Comparison of ENCODE assay signal across 28 cellular contexts in genomic region chr9:32986971-32987370, GRCh38. TPM values are rescaled to one million over a fixed set of nuclear protein-coding genes. Genes with fewer than 3 reads are reported as not detected.
DNase-seq lines count a peak whose midpoint lies in the region; ATAC-seq, FAIRE-seq and TF ChIP-seq lines count a peak whose summit lies in the region.
"Had no signal": no experiment of that assay in that cellular context is flagged by ENCODE, and none has a peak within 500 bp of the region (broad histone marks: within the 10 kb centered on the region; RNA-seq: fewer than 3 reads in every experiment).

No MANE protein-coding gene starts in this region.

- no peaks in the 10 kb centered on the region for H3K27me3 ChIP-seq in foreskin keratinocyte
- H3K27me3 ChIP-seq: heart left ventricle, thyroid gland had no signal

- in situ Hi-C loops in astrocyte of the spinal cord (cut with HindIII; ENCODE audit: low sequenced_read_pairs): no loop called here

- H3K36me3 ChIP-seq in kidney (ENCODE audit: control insufficient read depth in 1 of 2, insufficient read depth in 2 of 2, low read length in 2 of 2): peaks cover 40 to 46% of the 10 kb centered on the region in 2 donors

- TF ChIP-seq CTCF in A549 (IDR thresholded peaks at IDR 0.05): no peak
- no peak for TF ChIP-seq CTCF in astrocyte of the spinal cord (IDR thresholded peaks at IDR 0.05; ENCODE audit: low read depth, low read length)
- no peak for TF ChIP-seq CTCF in foreskin keratinocyte (conservative IDR thresholded peaks at IDR 0.05)
- no peak for TF ChIP-seq CTCF in kidney (IDR thresholded peaks at IDR 0.05; ENCODE audit: borderline replicate concordance, extremely low read depth, insufficient read depth)

- POLR2A ChIA-PET in A549 (lab: Yijun Ruan, JAX): no interaction called here

- H3K9ac ChIP-seq in kidney (ENCODE audit: low read length in 2 of 2): no peak overlapping the region

- 90% methylated on average over 4 of the region's 4 CpGs for WGBS in A549 (ENCODE audit: missing lambda C conversion rate)

- H3K4me3 ChIP-seq in A549 (no peak overlapping the region), astrocyte of the spinal cord (ENCODE audit: low read depth, low read length) (no peak overlapping the region), kidney (ENCODE audit: low read length in 2 of 2) (no peak overlapping the region)
- H3K4me3 ChIP-seq: coronary artery, heart left ventricle, thyroid gland had no signal

- intact Hi-C loops in Right ventricle myocardium inferior (cut with DNase I): no loop called here
- intact Hi-C loops in kidney (cut with DNase I): no loop called here

- DNase-seq in A549 (ENCODE audit: low read depth in 1 of 2, low spot score in 1 of 2): no peak
- DNase-seq in HT1080 (ENCODE audit: low read depth): peak; percentile 28
- peak; percentile 10 for DNase-seq in astrocyte of the spinal cord (ENCODE audit: low read depth, low spot score)
- DNase-seq in foreskin keratinocyte: no peak
- no peak for DNase-seq in Right ventricle myocardium inferior (ENCODE audit: missing footprints)
- DNase-seq in NCI-H1417 (lab: John Stamatoyannopoulos, UW): no peak
- DNase-seq in kidney: no peak
- DNase-seq: activated CD4-positive, alpha-beta T cell treated with anti-CD3 and anti-CD28 coated beads, Interleukin-2, amount 50 U/mL, for 48 hours; activated CD8-positive, alpha-beta memory T cell treated with anti-CD3 and anti-CD28 coated beads, Interleukin-2, amount 50 U/mL, for 4 hours; C1 segment of cervical spinal cord; Caco-2; DND-41; heart left ventricle; left colon; naive thymus-derived CD8-positive, alpha-beta T cell; NCI-H1105; NCI-H2029; NCI-H2227 treated with DMSO at 0.1 percent for 48 hours; NCI-H748 treated with DMSO at 0.1 percent for 48 hours; occipital lobe; Right ventricle myocardium superior; stimulated activated naive CD4-positive, alpha-beta T cell treated with Interleukin-2 at 50 U/mL for 16 hours; T-helper 9 cell; thyroid gland had no signal

- CTCF ChIA-PET in A549 (lab: Yijun Ruan, JAX): interaction anchor here (0.8 to 3.4 kb wide), 3 partner anchors 19 to 435 kb away, joined by 4 to 12 read pairs (median 8); no protein-coding TSS in a partner anchor

- no peaks in the 10 kb centered on the region for H3K9me3 ChIP-seq in A549
- H3K9me3 ChIP-seq in kidney (ENCODE audit: control insufficient read depth in 1 of 2, low read length in 2 of 2): no peaks in the 10 kb centered on the region
- H3K9me3 ChIP-seq: Caco-2, heart left ventricle, thyroid gland had no signal

- TF ChIP-seq EP300 in A549 (IDR thresholded peaks at IDR 0.05): no peak

- ATAC-seq in A549: no peak
- ATAC-seq in foreskin keratinocyte: peak; percentile 59
- ATAC-seq in Right ventricle myocardium inferior: no peak
- ATAC-seq in HG03354 (IDR thresholded peaks at IDR 0.05; ENCODE audit: poor library complexity, severe bottlenecking, unreplicated experiment): no peak
- ATAC-seq: heart left ventricle; HepG2; left colon; naive thymus-derived CD8-positive, alpha-beta T cell had no signal

- H3K4me1 ChIP-seq in A549: no peaks in the 10 kb centered on the region
- no peaks in the 10 kb centered on the region for H3K4me1 ChIP-seq in foreskin keratinocyte
- H3K4me1 ChIP-seq in kidney (ENCODE audit: control insufficient read depth in 1 of 2, insufficient read depth in 1 of 2, low read depth in 1 of 2, low read length in 2 of 2): no peaks in the 10 kb centered on the region
- H3K4me1 ChIP-seq: Caco-2 had no signal

- no peak for TF ChIP-seq POLR2A in A549 (IDR thresholded peaks at IDR 0.05; ENCODE audit: low read length)

- no peak overlapping the region for H3K27ac ChIP-seq in A549
- H3K27ac ChIP-seq in foreskin keratinocyte: no peak overlapping the region
- no peak overlapping the region for H3K27ac ChIP-seq in kidney (ENCODE audit: low read depth in 2 of 2, low read length in 2 of 2)
- H3K27ac ChIP-seq: coronary artery, heart left ventricle, HL-60, thyroid gland had no signal

- FAIRE-seq in A549 (lab: Jason Lieb, UNC) (no peak), kidney (lab: Jason Lieb, UNC) (no peak)
- FAIRE-seq: HepG2 had no signal

- no peak for TF ChIP-seq RAD21 in A549 (conservative IDR thresholded peaks at IDR 0.05 in 1 of 2, IDR thresholded peaks at IDR 0.05 in 1 of 2)

- no peak overlapping the region for H3K4me2 ChIP-seq in A549

TF ChIP-seq in A549, 52 proteins besides CTCF, POLR2A, EP300 and RAD21:
- TF ChIP-seq FOSL2 (IDR thresholded peaks at IDR 0.05) (no peak), FOSL2 (CRISPR knock-in tag; IDR thresholded peaks at IDR 0.05) (peak; percentile 32; the same call in 1 of the 2 replicates), HOXB5 (CRISPR knock-in tag; IDR thresholded peaks at IDR 0.05) (no peak)
TF ChIP-seq in A549: peak in this region for 1.

RNA-seq across cellular contexts. Expression of gene APTX, which starts 14.5 kb away (rescaled TPM):
- polyA plus RNA-seq in A549 (2011; rRNA removed) (51.1 and 69.6 TPM in 2 replicates), A549 (2017; fragmentation: RNase III; extraction: RNeasy Plus Mini Kit Qiagen cat#74134 plus additional on column Dnase treatment) (47.0 to 54.1 TPM (median 47.7 TPM) in 3 replicates), foreskin keratinocyte (51.3 and 62.5 TPM in 2 replicates), kidney (ENCODE audit: insufficient read depth, low read depth, low replicate concordance) (34.9 TPM)
- polyA plus RNA-seq in A549 (2012; cell fraction: cytosol; rRNA removed): 20.9 and 21.6 TPM in 2 replicates
- 10.7 and 22.0 TPM in 2 replicates for polyA plus RNA-seq in A549 (2012; cell fraction: nucleus; rRNA removed)
- polyA minus RNA-seq in A549 (2011; rRNA and poly(A)+ RNA removed): 25.0 and 28.5 TPM in 2 replicates
- total RNA-seq in HT1080 (2014; rRNA removed; shearing (Covaris generic)): 46.1 and 48.8 TPM in 2 replicates
- 45.9 and 46.7 TPM in 2 replicates for polyA plus RNA-seq in HT1080 (2015; cell fraction: cytosol; rRNA removed)
- polyA plus RNA-seq in HT1080 (2015; cell fraction: nucleus; rRNA removed): 47.7 and 55.3 TPM in 2 replicates
- total RNA-seq in foreskin keratinocyte (58.2 and 66.3 TPM in 2 replicates), Right ventricle myocardium inferior (12.2 TPM), kidney (25.5 TPM)

RNA-seq across cellular contexts. Expression of gene DNAJA1, which starts 38.1 kb away (rescaled TPM):
- polyA plus RNA-seq in A549 (2011; rRNA removed) (241 and 258 TPM in 2 replicates), A549 (2017; fragmentation: RNase III; extraction: RNeasy Plus Mini Kit Qiagen cat#74134 plus additional on column Dnase treatment) (357 to 421 TPM (median 410 TPM) in 3 replicates), foreskin keratinocyte (116 and 146 TPM in 2 replicates), kidney (ENCODE audit: insufficient read depth, low read depth, low replicate concordance) (132 TPM)
- 107 and 140 TPM in 2 replicates for polyA plus RNA-seq in A549 (2012; cell fraction: cytosol; rRNA removed)
- 48.1 and 57.9 TPM in 2 replicates for polyA plus RNA-seq in A549 (2012; cell fraction: nucleus; rRNA removed)
- 117 and 130 TPM in 2 replicates for polyA minus RNA-seq in A549 (2011; rRNA and poly(A)+ RNA removed)
- total RNA-seq in HT1080 (2014; rRNA removed; shearing (Covaris generic)): 185 and 211 TPM in 2 replicates
- polyA plus RNA-seq in HT1080 (2015; cell fraction: cytosol; rRNA removed): 183 TPM in 2 replicates
- 212 and 235 TPM in 2 replicates for polyA plus RNA-seq in HT1080 (2015; cell fraction: nucleus; rRNA removed)
- total RNA-seq in foreskin keratinocyte (137 and 170 TPM in 2 replicates), Right ventricle myocardium inferior (82.3 TPM), kidney (105 TPM)

Comparison
In these comparisons a context has a peak if more than half of its experiments do, and no peak if none do; other contexts are left out.
1. DNase-seq: peak in HT1080 (single experiment) and astrocyte of the spinal cord (single experiment); none in A549 (0 of 2), foreskin keratinocyte (0 of 2), Right ventricle myocardium inferior (single experiment), NCI-H1417 (0 of 3) and kidney (single experiment).